Comparison of ENCODE assay signal across 1 cellular context in the genomic region with DNA sequence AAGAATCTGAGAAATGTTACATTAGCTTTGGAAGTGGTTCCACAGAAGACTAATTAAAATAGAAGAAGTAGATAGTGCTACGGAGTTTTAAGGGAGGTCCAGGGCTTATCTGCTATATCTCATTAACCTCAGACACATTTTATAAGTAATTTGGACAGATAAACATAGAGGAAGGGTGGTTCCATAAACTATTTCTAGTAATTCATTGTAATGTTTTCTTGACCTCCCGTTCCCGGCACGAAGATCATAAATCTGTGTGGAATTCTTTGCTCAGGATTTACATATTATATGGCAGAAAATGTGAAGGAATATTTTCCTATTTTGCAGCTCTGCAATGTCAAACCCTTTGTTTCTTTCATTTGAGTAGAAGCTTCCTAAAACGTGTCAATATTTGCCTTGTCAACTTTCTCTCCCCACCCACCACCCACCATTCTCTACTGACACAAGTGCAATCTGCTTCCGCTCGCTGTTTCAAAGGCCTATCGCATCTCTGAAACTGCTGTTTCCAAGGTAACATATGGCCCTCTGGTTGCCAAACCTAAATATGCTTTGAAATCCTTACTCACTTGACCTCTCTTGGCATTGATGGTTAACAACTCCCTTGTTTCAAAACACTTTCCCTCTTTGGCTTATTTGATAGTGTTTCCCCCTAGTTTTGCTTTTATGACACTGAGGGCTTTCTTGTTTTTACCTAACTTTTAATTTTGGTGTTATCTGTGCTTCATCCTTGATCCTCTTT.
TF ChIP-seq lines count a peak whose summit lies in the region.

No MANE protein-coding gene starts in this region.

TF ChIP-seq in HepG2, 621 proteins besides CTCF, POLR2A, EP300 and RAD21 (continued from another document and continues in another):
- TF ChIP-seq, protein P1, sequence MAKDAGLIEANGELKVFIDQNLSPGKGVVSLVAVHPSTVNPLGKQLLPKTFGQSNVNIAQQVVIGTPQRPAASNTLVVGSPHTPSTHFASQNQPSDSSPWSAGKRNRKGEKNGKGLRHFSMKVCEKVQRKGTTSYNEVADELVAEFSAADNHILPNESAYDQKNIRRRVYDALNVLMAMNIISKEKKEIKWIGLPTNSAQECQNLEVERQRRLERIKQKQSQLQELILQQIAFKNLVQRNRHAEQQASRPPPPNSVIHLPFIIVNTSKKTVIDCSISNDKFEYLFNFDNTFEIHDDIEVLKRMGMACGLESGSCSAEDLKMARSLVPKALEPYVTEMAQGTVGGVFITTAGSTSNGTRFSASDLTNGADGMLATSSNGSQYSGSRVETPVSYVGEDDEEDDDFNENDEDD (CRISPR knock-in tag; IDR thresholded peaks at IDR 0.05; ENCODE audit: borderline replicate concordance): 0 out of 2 replicates have a peak, but pooled peaks have one; percentile 17
- TF ChIP-seq RORA (CRISPR knock-in tag; IDR thresholded peaks at IDR 0.05) (no peak), GPN1 (CRISPR knock-in tag; IDR thresholded peaks at IDR 0.05; ENCODE audit: borderline replicate concordance) (no peak), GATAD2A (CRISPR knock-in tag; IDR thresholded peaks at IDR 0.05) (peak; percentile 95), NCOR1 (IDR thresholded peaks at IDR 0.05; ENCODE audit: borderline replicate concordance, low read length) (peak; percentile 33; the same call in 1 of the 2 replicates), HMG20B (CRISPR knock-in tag; conservative IDR thresholded peaks at IDR 0.05) (peak; percentile 77; the same call in 1 of the 2 replicates), ZNF331 (CRISPR knock-in tag; IDR thresholded peaks at IDR 0.05) (peak; percentile 65; the same call in 1 of the 2 replicates), ZFX (CRISPR knock-in tag; IDR thresholded peaks at IDR 0.05; ENCODE audit: low read depth) (no peak; the same call in 1 of the 2 replicates), ZNF431 (CRISPR knock-in tag; IDR thresholded peaks at IDR 0.05; ENCODE audit: borderline replicate concordance, low read depth) (peak; percentile 27; the same call in 1 of the 2 replicates), NFKBIZ (CRISPR knock-in tag; IDR thresholded peaks at IDR 0.05) (peak; percentile 92), DNMT1 (CRISPR knock-in tag; IDR thresholded peaks at IDR 0.05) (no peak), HMG20A (CRISPR knock-in tag; IDR thresholded peaks at IDR 0.05; ENCODE audit: borderline replicate concordance) (peak; percentile 99), RNF2 (conservative IDR thresholded peaks at IDR 0.05; ENCODE audit: low read depth) (no peak), KAT7 (CRISPR knock-in tag; IDR thresholded peaks at IDR 0.05; ENCODE audit: borderline replicate concordance) (no peak), ZNF530 (CRISPR knock-in tag; IDR thresholded peaks at IDR 0.05; ENCODE audit: low read depth) (no peak), ETV5 (CRISPR knock-in tag; IDR thresholded peaks at IDR 0.05; ENCODE audit: borderline replicate concordance) (peak; percentile 98), NFYC (CRISPR knock-in tag; IDR thresholded peaks at IDR 0.05) (peak; percentile 47; the same call in 1 of the 2 replicates), TGIF2 (CRISPR knock-in tag; IDR thresholded peaks at IDR 0.05) (peak; percentile 80; the same call in 1 of the 2 replicates), ZNF468 (CRISPR knock-in tag; IDR thresholded peaks at IDR 0.05) (no peak), HES4 (CRISPR knock-in tag; IDR thresholded peaks at IDR 0.05; ENCODE audit: borderline replicate concordance) (no peak), ZKSCAN1 (IDR thresholded peaks at IDR 0.05; ENCODE audit: low read length) (no peak), ASH2L (IDR thresholded peaks at IDR 0.05; ENCODE audit: insufficient read length, low read depth, low read length) (no peak), STAT5B (CRISPR knock-in tag; IDR thresholded peaks at IDR 0.05) (no peak), AGO2 (optimal IDR thresholded peaks at IDR 0.05; ENCODE audit: low read depth, low read length) (no peak), CCAR2 (optimal IDR thresholded peaks at IDR 0.05; ENCODE audit: low read depth, low read length) (no peak), MIER2 (CRISPR knock-in tag; IDR thresholded peaks at IDR 0.05) (0 out of 2 replicates have a peak, but pooled peaks have one; percentile 31), MAF1 (CRISPR knock-in tag; IDR thresholded peaks at IDR 0.05; ENCODE audit: borderline replicate concordance) (no peak), SNAPC2 (CRISPR knock-in tag; IDR thresholded peaks at IDR 0.05) (no peak), ZNF773 (CRISPR knock-in tag; IDR thresholded peaks at IDR 0.05; ENCODE audit: borderline replicate concordance) (no peak), ZNF10 (CRISPR knock-in tag; IDR thresholded peaks at IDR 0.05; ENCODE audit: borderline replicate concordance, low read depth) (no peak)
- TF ChIP-seq, protein P2, sequence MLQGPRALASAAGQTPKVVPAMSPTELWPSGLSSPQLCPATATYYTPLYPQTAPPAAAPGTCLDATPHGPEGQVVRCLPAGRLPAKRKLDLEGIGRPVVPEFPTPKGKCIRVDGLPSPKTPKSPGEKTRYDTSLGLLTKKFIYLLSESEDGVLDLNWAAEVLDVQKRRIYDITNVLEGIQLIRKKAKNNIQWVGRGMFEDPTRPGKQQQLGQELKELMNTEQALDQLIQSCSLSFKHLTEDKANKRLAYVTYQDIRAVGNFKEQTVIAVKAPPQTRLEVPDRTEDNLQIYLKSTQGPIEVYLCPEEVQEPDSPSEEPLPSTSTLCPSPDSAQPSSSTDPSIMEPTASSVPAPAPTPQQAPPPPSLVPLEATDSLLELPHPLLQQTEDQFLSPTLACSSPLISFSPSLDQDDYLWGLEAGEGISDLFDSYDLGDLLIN (CRISPR knock-in tag; IDR thresholded peaks at IDR 0.05; ENCODE audit: borderline replicate concordance): no peak
- TF ChIP-seq, protein P3, sequence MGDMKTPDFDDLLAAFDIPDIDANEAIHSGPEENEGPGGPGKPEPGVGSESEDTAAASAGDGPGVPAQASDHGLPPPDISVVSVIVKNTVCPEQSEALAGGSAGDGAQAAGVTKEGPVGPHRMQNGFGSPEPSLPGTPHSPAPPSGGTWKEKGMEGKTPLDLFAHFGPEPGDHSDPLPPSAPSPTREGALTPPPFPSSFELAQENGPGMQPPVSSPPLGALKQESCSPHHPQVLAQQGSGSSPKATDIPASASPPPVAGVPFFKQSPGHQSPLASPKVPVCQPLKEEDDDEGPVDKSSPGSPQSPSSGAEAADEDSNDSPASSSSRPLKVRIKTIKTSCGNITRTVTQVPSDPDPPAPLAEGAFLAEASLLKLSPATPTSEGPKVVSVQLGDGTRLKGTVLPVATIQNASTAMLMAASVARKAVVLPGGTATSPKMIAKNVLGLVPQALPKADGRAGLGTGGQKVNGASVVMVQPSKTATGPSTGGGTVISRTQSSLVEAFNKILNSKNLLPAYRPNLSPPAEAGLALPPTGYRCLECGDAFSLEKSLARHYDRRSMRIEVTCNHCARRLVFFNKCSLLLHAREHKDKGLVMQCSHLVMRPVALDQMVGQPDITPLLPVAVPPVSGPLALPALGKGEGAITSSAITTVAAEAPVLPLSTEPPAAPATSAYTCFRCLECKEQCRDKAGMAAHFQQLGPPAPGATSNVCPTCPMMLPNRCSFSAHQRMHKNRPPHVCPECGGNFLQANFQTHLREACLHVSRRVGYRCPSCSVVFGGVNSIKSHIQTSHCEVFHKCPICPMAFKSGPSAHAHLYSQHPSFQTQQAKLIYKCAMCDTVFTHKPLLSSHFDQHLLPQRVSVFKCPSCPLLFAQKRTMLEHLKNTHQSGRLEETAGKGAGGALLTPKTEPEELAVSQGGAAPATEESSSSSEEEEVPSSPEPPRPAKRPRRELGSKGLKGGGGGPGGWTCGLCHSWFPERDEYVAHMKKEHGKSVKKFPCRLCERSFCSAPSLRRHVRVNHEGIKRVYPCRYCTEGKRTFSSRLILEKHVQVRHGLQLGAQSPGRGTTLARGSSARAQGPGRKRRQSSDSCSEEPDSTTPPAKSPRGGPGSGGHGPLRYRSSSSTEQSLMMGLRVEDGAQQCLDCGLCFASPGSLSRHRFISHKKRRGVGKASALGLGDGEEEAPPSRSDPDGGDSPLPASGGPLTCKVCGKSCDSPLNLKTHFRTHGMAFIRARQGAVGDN (CRISPR knock-in tag; IDR thresholded peaks at IDR 0.05): no peak
- TF ChIP-seq, protein P4, sequence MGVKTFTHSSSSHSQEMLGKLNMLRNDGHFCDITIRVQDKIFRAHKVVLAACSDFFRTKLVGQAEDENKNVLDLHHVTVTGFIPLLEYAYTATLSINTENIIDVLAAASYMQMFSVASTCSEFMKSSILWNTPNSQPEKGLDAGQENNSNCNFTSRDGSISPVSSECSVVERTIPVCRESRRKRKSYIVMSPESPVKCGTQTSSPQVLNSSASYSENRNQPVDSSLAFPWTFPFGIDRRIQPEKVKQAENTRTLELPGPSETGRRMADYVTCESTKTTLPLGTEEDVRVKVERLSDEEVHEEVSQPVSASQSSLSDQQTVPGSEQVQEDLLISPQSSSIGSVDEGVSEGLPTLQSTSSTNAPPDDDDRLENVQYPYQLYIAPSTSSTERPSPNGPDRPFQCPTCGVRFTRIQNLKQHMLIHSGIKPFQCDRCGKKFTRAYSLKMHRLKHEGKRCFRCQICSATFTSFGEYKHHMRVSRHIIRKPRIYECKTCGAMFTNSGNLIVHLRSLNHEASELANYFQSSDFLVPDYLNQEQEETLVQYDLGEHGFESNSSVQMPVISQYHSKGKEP (CRISPR knock-in tag; IDR thresholded peaks at IDR 0.05): no peak
- TF ChIP-seq, protein P5, sequence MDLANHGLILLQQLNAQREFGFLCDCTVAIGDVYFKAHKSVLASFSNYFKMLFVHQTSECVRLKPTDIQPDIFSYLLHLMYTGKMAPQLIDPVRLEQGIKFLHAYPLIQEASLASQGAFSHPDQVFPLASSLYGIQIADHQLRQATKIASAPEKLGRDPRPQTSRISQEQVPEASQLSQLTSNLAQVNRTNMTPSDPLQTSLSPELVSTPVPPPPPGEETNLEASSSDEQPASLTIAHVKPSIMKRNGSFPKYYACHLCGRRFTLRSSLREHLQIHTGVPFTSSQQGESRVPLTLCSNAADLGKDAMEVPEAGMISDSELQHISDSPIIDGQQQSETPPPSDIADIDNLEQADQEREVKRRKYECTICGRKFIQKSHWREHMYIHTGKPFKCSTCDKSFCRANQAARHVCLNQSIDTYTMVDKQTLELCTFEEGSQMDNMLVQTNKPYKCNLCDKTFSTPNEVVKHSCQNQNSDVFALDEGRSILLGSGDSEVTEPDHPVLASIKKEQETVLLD (CRISPR knock-in tag; IDR thresholded peaks at IDR 0.05; ENCODE audit: low read depth): no peak
- TF ChIP-seq, protein P6, sequence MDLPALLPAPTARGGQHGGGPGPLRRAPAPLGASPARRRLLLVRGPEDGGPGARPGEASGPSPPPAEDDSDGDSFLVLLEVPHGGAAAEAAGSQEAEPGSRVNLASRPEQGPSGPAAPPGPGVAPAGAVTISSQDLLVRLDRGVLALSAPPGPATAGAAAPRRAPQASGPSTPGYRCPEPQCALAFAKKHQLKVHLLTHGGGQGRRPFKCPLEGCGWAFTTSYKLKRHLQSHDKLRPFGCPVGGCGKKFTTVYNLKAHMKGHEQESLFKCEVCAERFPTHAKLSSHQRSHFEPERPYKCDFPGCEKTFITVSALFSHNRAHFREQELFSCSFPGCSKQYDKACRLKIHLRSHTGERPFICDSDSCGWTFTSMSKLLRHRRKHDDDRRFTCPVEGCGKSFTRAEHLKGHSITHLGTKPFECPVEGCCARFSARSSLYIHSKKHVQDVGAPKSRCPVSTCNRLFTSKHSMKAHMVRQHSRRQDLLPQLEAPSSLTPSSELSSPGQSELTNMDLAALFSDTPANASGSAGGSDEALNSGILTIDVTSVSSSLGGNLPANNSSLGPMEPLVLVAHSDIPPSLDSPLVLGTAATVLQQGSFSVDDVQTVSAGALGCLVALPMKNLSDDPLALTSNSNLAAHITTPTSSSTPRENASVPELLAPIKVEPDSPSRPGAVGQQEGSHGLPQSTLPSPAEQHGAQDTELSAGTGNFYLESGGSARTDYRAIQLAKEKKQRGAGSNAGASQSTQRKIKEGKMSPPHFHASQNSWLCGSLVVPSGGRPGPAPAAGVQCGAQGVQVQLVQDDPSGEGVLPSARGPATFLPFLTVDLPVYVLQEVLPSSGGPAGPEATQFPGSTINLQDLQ (CRISPR knock-in tag; IDR thresholded peaks at IDR 0.05): no peak
- TF ChIP-seq, protein P7, sequence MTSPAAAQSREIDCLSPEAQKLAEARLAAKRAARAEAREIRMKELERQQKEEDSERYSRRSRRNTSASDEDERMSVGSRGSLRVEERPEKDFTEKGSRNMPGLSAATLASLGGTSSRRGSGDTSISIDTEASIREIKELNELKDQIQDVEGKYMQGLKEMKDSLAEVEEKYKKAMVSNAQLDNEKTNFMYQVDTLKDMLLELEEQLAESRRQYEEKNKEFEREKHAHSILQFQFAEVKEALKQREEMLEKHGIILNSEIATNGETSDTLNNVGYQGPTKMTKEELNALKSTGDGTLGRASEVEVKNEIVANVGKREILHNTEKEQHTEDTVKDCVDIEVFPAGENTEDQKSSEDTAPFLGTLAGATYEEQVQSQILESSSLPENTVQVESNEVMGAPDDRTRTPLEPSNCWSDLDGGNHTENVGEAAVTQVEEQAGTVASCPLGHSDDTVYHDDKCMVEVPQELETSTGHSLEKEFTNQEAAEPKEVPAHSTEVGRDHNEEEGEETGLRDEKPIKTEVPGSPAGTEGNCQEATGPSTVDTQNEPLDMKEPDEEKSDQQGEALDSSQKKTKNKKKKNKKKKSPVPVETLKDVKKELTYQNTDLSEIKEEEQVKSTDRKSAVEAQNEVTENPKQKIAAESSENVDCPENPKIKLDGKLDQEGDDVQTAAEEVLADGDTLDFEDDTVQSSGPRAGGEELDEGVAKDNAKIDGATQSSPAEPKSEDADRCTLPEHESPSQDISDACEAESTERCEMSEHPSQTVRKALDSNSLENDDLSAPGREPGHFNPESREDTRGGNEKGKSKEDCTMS (CRISPR knock-in tag; conservative IDR thresholded peaks at IDR 0.05): no peak
- TF ChIP-seq, protein P8, sequence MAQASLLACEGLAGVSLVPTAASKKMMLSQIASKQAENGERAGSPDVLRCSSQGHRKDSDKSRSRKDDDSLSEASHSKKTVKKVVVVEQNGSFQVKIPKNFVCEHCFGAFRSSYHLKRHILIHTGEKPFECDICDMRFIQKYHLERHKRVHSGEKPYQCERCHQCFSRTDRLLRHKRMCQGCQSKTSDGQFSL (CRISPR knock-in tag; IDR thresholded peaks at IDR 0.05): 0 out of 2 replicates have a peak, but pooled peaks have one; percentile 26
- TF ChIP-seq, protein P9, sequence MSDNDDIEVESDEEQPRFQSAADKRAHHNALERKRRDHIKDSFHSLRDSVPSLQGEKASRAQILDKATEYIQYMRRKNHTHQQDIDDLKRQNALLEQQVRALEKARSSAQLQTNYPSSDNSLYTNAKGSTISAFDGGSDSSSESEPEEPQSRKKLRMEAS (IDR thresholded peaks at IDR 0.05): peak; percentile 45
- TF ChIP-seq, protein P10, sequence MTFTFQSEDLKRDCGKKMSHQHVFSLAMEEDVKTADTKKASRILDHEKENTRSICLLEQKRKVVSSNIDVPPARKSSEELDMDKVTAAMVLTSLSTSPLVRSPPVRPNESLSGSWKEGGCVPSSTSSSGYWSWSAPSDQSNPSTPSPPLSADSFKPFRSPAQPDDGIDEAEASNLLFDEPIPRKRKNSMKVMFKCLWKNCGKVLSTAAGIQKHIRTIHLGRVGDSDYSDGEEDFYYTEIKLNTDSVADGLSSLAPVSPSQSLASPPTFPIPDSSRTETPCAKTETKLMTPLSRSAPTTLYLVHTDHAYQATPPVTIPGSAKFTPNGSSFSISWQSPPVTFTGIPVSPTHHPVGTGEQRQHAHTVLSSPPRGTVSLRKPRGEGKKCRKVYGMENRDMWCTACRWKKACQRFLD (CRISPR knock-in tag; IDR thresholded peaks at IDR 0.05; ENCODE audit: borderline replicate concordance): no peak
